ENCODE assay signal across 24 cellular contexts in genomic region chr15:30889231-30889630, GRCh38.
"Had no signal": no experiment of that assay in that cellular context is flagged by ENCODE, and none has a peak within 500 bp of the region (broad histone marks: within the 10 kb centered on the region; RNA-seq: fewer than 3 reads in every experiment).

No MANE protein-coding gene starts in this region.

- H3K4me3 Mint-ChIP-seq: activated CD4-positive, alpha-beta memory T cell treated with anti-CD3 and anti-CD28 coated beads for 36 hours; activated CD4-positive, alpha-beta T cell treated with anti-CD3 and anti-CD28 coated beads for 36 hours; activated CD8-positive, alpha-beta memory T cell treated with anti-CD3 and anti-CD28 coated beads, Interleukin-2, amount 10 ng/mL, durations not matched to agents 7 days and 5 days; activated naive CD8-positive, alpha-beta T cell treated with anti-CD3 and anti-CD28 coated beads, Interleukin-2, amount 10 ng/mL, durations not matched to agents 7 days and 5 days; activated T-helper 17 cell treated with anti-CD3 and anti-CD28 coated beads, Interleukin-2, amount 50 U/mL, for 72 hours; mesothelial cell of epicardium; nephron; stimulated activated naive CD8-positive, alpha-beta T cell treated with anti-CD3 and anti-CD28 coated beads, Interleukin-15, Interleukin-2, amounts not matched to agents 100 ng/mL and 50 ng/mL, for 24 hours; T-helper 2 cell treated with Interferon-gamma antibody and Interleukin-4, amounts not matched to agents 5 μg/mL and 100 μg/mL, for 36 hours; WTC11 had no signal

- H3K27ac ChIP-seq: cardiac muscle cell, hepatocyte, right atrium auricular region, thoracic aorta, upper lobe of right lung had no signal

- H3K4me2 ChIP-seq: hepatocyte, SK-N-SH had no signal

- H3K27ac Mint-ChIP-seq: activated CD4-positive, alpha-beta memory T cell treated with anti-CD3 and anti-CD28 coated beads for 36 hours; activated CD4-positive, alpha-beta T cell treated with anti-CD3 and anti-CD28 coated beads for 36 hours; activated CD8-positive, alpha-beta memory T cell treated with anti-CD3 and anti-CD28 coated beads, Interleukin-2, amount 10 ng/mL, durations not matched to agents 7 days and 5 days; activated naive CD8-positive, alpha-beta T cell treated with anti-CD3 and anti-CD28 coated beads, Interleukin-2, amount 10 ng/mL, durations not matched to agents 7 days and 5 days; activated T-helper 17 cell treated with anti-CD3 and anti-CD28 coated beads, Interleukin-2, amount 50 U/mL, for 72 hours; mesothelial cell of epicardium; nephron; progenitor cell of endocrine pancreas; stimulated activated naive CD8-positive, alpha-beta T cell treated with anti-CD3 and anti-CD28 coated beads, Interleukin-15, Interleukin-2, amounts not matched to agents 100 ng/mL and 50 ng/mL, for 24 hours; T-helper 2 cell treated with Interferon-gamma antibody and Interleukin-4, amounts not matched to agents 5 μg/mL and 100 μg/mL, for 36 hours; WTC11 had no signal

- ATAC-seq: activated CD4-positive, alpha-beta T cell treated with anti-CD3 and anti-CD28 coated beads for 36 hours; activated CD8-positive, alpha-beta memory T cell treated with anti-CD3 and anti-CD28 coated beads, Interleukin-2, amount 10 ng/mL, durations not matched to agents 7 days and 5 days; activated T-helper 17 cell treated with anti-CD3 and anti-CD28 coated beads, Interleukin-2, amount 50 U/mL, for 72 hours; esophagus mucosa; left colon; upper lobe of right lung; WTC11 had no signal

- FAIRE-seq: islet of Langerhans had no signal

- H3K4me1 ChIP-seq: right atrium auricular region, upper lobe of right lung had no signal

- H3K4me3 ChIP-seq: cardiac muscle cell, hepatocyte, lung, right atrium auricular region, thoracic aorta, upper lobe of right lung had no signal

- H3K9ac ChIP-seq: SK-N-SH had no signal

- H3K27me3 Mint-ChIP-seq: activated CD4-positive, alpha-beta T cell treated with anti-CD3 and anti-CD28 coated beads for 36 hours; activated T-helper 17 cell treated with anti-CD3 and anti-CD28 coated beads, Interleukin-2, amount 50 U/mL, for 72 hours; progenitor cell of endocrine pancreas; stimulated activated naive CD8-positive, alpha-beta T cell treated with anti-CD3 and anti-CD28 coated beads, Interleukin-15, Interleukin-2, amounts not matched to agents 100 ng/mL and 50 ng/mL, for 24 hours had no signal

- H3K36me3 ChIP-seq: cardiac muscle cell, right atrium auricular region, thoracic aorta, upper lobe of right lung had no signal

- DNase-seq: activated CD4-positive, alpha-beta memory T cell treated with anti-CD3 and anti-CD28 coated beads for 36 hours; activated CD4-positive, alpha-beta T cell treated with anti-CD3 and anti-CD28 coated beads for 36 hours; activated CD8-positive, alpha-beta memory T cell treated with anti-CD3 and anti-CD28 coated beads, Interleukin-2, amount 10 ng/mL, durations not matched to agents 7 days and 5 days; activated naive CD4-positive, alpha-beta T cell treated with Interleukin-2 at 50 U/mL for 16 hours; activated naive CD8-positive, alpha-beta T cell treated with anti-CD3 and anti-CD28 coated beads, Interleukin-2, amount 10 ng/mL, durations not matched to agents 7 days and 5 days; left colon; SK-N-SH; stimulated activated CD4-positive, alpha-beta T cell treated with anti-CD3 and anti-CD28 coated beads, Interleukin-15, amount 100 ng/mL, for 24 hours; stimulated activated CD4-positive, alpha-beta T cell treated with anti-CD3 and anti-CD28 coated beads, Interleukin-2, amount 100 ng/mL, for 48 hours; upper lobe of right lung had no signal

- H3K9me3 Mint-ChIP-seq: activated CD4-positive, alpha-beta memory T cell treated with anti-CD3 and anti-CD28 coated beads for 36 hours; activated naive CD8-positive, alpha-beta T cell treated with anti-CD3 and anti-CD28 coated beads, Interleukin-2, amount 10 ng/mL, durations not matched to agents 7 days and 5 days; activated T-helper 17 cell treated with anti-CD3 and anti-CD28 coated beads, Interleukin-2, amount 50 U/mL, for 72 hours; mesothelial cell of epicardium; nephron; stimulated activated naive CD8-positive, alpha-beta T cell treated with anti-CD3 and anti-CD28 coated beads, Interleukin-15, Interleukin-2, amounts not matched to agents 100 ng/mL and 50 ng/mL, for 24 hours; T-helper 2 cell treated with Interferon-gamma antibody and Interleukin-4, amounts not matched to agents 5 μg/mL and 100 μg/mL, for 36 hours; WTC11 had no signal

- H3K27me3 ChIP-seq: cardiac muscle cell, hepatocyte, right atrium auricular region, upper lobe of right lung had no signal

- H3K4me1 Mint-ChIP-seq: activated CD8-positive, alpha-beta memory T cell treated with anti-CD3 and anti-CD28 coated beads, Interleukin-2, amount 10 ng/mL, durations not matched to agents 7 days and 5 days; activated T-helper 17 cell treated with anti-CD3 and anti-CD28 coated beads, Interleukin-2, amount 50 U/mL, for 72 hours had no signal

- H2AFZ ChIP-seq: hepatocyte had no signal

- H3K9me3 ChIP-seq: right atrium auricular region, SK-N-SH, thoracic aorta, upper lobe of right lung had no signal

- H3K36me3 Mint-ChIP-seq: activated CD4-positive, alpha-beta memory T cell treated with anti-CD3 and anti-CD28 coated beads for 36 hours; activated CD8-positive, alpha-beta memory T cell treated with anti-CD3 and anti-CD28 coated beads, Interleukin-2, amount 10 ng/mL, durations not matched to agents 7 days and 5 days; mesothelial cell of epicardium; WTC11 had no signal
